In genomic region chr7:158975526-158976467, GRCh38 we compare ENCODE assay signal across 1 cellular context.
TF ChIP-seq lines count a peak whose summit lies in the region.

No MANE protein-coding gene starts in this region.

TF ChIP-seq in HEK293, 187 proteins besides CTCF, POLR2A, EP300 and RAD21 (continued from another document):
- TF ChIP-seq ZBTB11 (tag by site-specific recombination; conservative IDR thresholded peaks at IDR 0.05; ENCODE audit: low read depth) = no peak
- TF ChIP-seq ZNF394 (tag by site-specific recombination; IDR thresholded peaks at IDR 0.05; ENCODE audit: borderline replicate concordance) = no peak
- no peak for TF ChIP-seq ZNF664 (tag by site-specific recombination; IDR thresholded peaks at IDR 0.05)
- no peak for TF ChIP-seq ZNF140 (tag by site-specific recombination; IDR thresholded peaks at IDR 0.05)
- no peak for TF ChIP-seq ZNF433 (tag by site-specific recombination; IDR thresholded peaks at IDR 0.05; ENCODE audit: low read depth)
- TF ChIP-seq ZNF37A (tag by site-specific recombination; IDR thresholded peaks at IDR 0.05) = no peak
- no peak for TF ChIP-seq ZFP41 (tag by site-specific recombination; IDR thresholded peaks at IDR 0.05; ENCODE audit: borderline replicate concordance)
- TF ChIP-seq HOXC10 (CRISPR knock-in tag; IDR thresholded peaks at IDR 0.05) = no peak
- no peak for TF ChIP-seq MEIS1 (CRISPR knock-in tag; IDR thresholded peaks at IDR 0.05; ENCODE audit: borderline replicate concordance)
- TF ChIP-seq HIC1 (tag by site-specific recombination; IDR thresholded peaks at IDR 0.05) = no peak
- TF ChIP-seq ZNF837 (tag by site-specific recombination; IDR thresholded peaks at IDR 0.05) = no peak
- no peak for TF ChIP-seq RBAK (tag by site-specific recombination; IDR thresholded peaks at IDR 0.05)
- no peak for TF ChIP-seq ZSCAN4 (tag by site-specific recombination; IDR thresholded peaks at IDR 0.05)
- TF ChIP-seq ZNF248 (tag by site-specific recombination; IDR thresholded peaks at IDR 0.05) = no peak
- peak; percentile 93 for TF ChIP-seq ZFHX2 (tag by site-specific recombination; conservative IDR thresholded peaks at IDR 0.05)
- no peak for TF ChIP-seq OSR2 (tag by site-specific recombination; IDR thresholded peaks at IDR 0.05)
